8 cellular contexts compared by ENCODE assay signal in the genomic region with DNA sequence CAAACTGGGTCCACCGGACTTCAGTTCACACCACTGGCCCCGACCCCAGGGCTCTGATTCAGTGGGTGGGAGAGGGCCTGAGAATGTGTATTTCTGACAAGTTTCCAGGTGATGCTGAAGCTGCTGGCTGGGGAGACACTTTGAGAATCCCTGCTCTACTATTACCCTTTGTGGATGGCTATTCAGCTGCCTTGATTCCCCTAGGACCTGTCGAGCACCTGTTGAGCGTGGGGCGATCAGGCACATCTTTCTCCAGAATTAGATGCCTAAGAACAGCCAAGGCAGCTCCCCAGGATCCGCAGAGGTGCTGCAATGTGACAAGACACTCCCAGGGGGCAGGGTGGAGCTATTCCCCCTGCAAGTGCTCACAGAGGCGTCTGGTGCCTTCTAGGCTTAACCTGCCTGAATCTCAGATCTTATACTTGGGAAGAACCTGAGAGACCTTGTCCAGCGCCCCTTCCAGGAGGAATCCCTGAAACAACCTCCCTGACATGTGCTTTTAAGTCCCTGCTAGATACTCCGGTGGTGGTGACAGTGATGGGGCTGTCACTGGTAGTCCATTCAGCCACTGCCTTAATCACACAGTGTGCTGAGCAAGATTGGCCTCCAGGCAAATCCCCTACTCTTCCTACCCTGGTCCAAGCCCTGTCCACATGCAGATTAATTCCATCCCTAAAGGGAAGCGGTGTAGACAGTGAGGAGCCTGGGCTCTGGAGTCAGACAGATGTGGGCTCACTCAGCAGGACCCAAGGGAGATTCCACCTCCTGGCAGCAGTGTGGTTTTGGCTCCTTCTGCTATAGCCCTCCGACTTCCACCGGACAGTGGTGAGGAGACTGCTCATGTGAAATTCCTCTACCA. TPM values are rescaled to one million over a fixed set of nuclear protein-coding genes. Genes with fewer than 3 reads are reported as not detected.
A peak's percentile ranks its signal among the peaks of the same experiment; 100 is the strongest.
DNase-seq lines count a peak whose midpoint lies in the region; ATAC-seq and TF ChIP-seq lines count a peak whose summit lies in the region.

No MANE protein-coding gene starts in this region.

- CTCF ChIA-PET in naive thymus-derived CD4-positive, alpha-beta T cell (lab: Charles Lee): interaction anchor here (0.6 kb wide), 1 partner anchor 33 kb away, joined by 3 read pairs; no protein-coding TSS in a partner anchor
- CTCF ChIA-PET in CD8-positive, alpha-beta T cell (lab: Charles Lee): interaction anchor here (1.1 to 1.9 kb wide), 2 partner anchors 16 to 57 kb away, joined by 4 to 6 read pairs; no protein-coding TSS in a partner anchor

- no peaks in the 10 kb centered on the region for H3K27me3 ChIP-seq in naive thymus-derived CD4-positive, alpha-beta T cell (ENCODE audit: control insufficient read depth in 2 of 2, insufficient read depth in 2 of 2, low read length in 2 of 2)
- no peaks in the 10 kb centered on the region for H3K27me3 ChIP-seq in CD8-positive, alpha-beta T cell (ENCODE audit: insufficient read depth, low read length)

- peaks cover 0 to 9% (median 0%) of the 10 kb centered on the region in 5 donors for H3K27me3 Mint-ChIP-seq in naive thymus-derived CD4-positive, alpha-beta T cell
- H3K27me3 Mint-ChIP-seq in CD8-positive, alpha-beta T cell (ENCODE audit: low read depth): peaks cover 3% of the 10 kb centered on the region

- TF ChIP-seq CTCF in VCaP (conservative IDR thresholded peaks at IDR 0.05): peak; percentile 52
- TF ChIP-seq CTCF in CD8-positive, alpha-beta T cell (IDR thresholded peaks at IDR 0.05): no peak

- intact Hi-C loops in naive thymus-derived CD4-positive, alpha-beta T cell (cut with micrococcal nuclease): no loop called here
- intact Hi-C loops in CD8-positive, alpha-beta T cell (cut with DNase I, micrococcal nuclease): no loop called here

- no peak for ATAC-seq in naive thymus-derived CD4-positive, alpha-beta T cell
- no peak for ATAC-seq in CD8-positive, alpha-beta T cell
- ATAC-seq in HG02610 (IDR thresholded peaks at IDR 0.05; ENCODE audit: unreplicated experiment): no peak

- no peaks in the 10 kb centered on the region for H3K36me3 Mint-ChIP-seq in naive thymus-derived CD4-positive, alpha-beta T cell
- H3K36me3 Mint-ChIP-seq in CD8-positive, alpha-beta T cell: no peaks in the 10 kb centered on the region

- H3K4me1 Mint-ChIP-seq in naive thymus-derived CD4-positive, alpha-beta T cell: peaks cover 11 to 34% (median 28%) of the 10 kb centered on the region in 7 donors
- H3K4me1 Mint-ChIP-seq in CD8-positive, alpha-beta T cell (ENCODE audit: low read depth): peaks cover 24% of the 10 kb centered on the region

- peak overlapping the region in 5 of 9 donors; percentile 8 to 47 (median 38) for H3K27ac Mint-ChIP-seq in naive thymus-derived CD4-positive, alpha-beta T cell
- no peak overlapping the region for H3K27ac Mint-ChIP-seq in CD8-positive, alpha-beta T cell

- H3K4me3 ChIP-seq in naive thymus-derived CD4-positive, alpha-beta T cell (ENCODE audit: low read length): no peak overlapping the region
- no peak overlapping the region for H3K4me3 ChIP-seq in CD8-positive, alpha-beta T cell (ENCODE audit: low read depth, low read length)

- no peaks in the 10 kb centered on the region for H3K9me3 ChIP-seq in naive thymus-derived CD4-positive, alpha-beta T cell (ENCODE audit: control insufficient read depth in 2 of 3, low read length in 3 of 3)
- no peaks in the 10 kb centered on the region for H3K9me3 ChIP-seq in CD8-positive, alpha-beta T cell (ENCODE audit: low read length)

- peaks cover 4 to 22% of the 10 kb centered on the region in 2 donors for H3K4me1 ChIP-seq in naive thymus-derived CD4-positive, alpha-beta T cell (ENCODE audit: control insufficient read depth in 2 of 2, insufficient read depth in 2 of 2, low read length in 2 of 2)
- H3K4me1 ChIP-seq in CD8-positive, alpha-beta T cell (ENCODE audit: insufficient read depth, low read length): peaks cover 23% of the 10 kb centered on the region

- in situ Hi-C loops in KBM-7 (cut with MboI; ENCODE audit: low pct_unique_long_range_greater_than_20kb, low sequenced_read_pairs): no loop called here

- H3K4me3 Mint-ChIP-seq in naive thymus-derived CD4-positive, alpha-beta T cell: no peak overlapping the region
- no peak overlapping the region for H3K4me3 Mint-ChIP-seq in CD8-positive, alpha-beta T cell

- no peaks in the 10 kb centered on the region for H3K36me3 ChIP-seq in naive thymus-derived CD4-positive, alpha-beta T cell (ENCODE audit: control insufficient read depth in 2 of 3, insufficient read depth in 3 of 3, low read length in 3 of 3)
- H3K36me3 ChIP-seq in CD8-positive, alpha-beta T cell (ENCODE audit: insufficient read depth, low read length): no peaks in the 10 kb centered on the region

- POLR2A ChIA-PET in naive thymus-derived CD4-positive, alpha-beta T cell (lab: Charles Lee): no interaction called here
- POLR2A ChIA-PET in CD8-positive, alpha-beta T cell (lab: Charles Lee): interaction anchor here (0.5 kb wide), 1 partner anchor 1991 kb away, joined by 3 read pairs; no protein-coding TSS in a partner anchor

- DNase-seq in NCI-H1092 treated with DMSO at 0.1 percent for 48 hours (lab: John Stamatoyannopoulos, UW) (peak; percentile 22), NCI-H1092 (lab: John Stamatoyannopoulos, UW) (no peak), KBM-7 (peak; percentile 30)
- DNase-seq in naive thymus-derived CD4-positive, alpha-beta T cell: no peak
- DNase-seq in activated effector memory CD4-positive, alpha-beta T cell treated with Interleukin-2 at 50 U/mL for 16 hours: no peak
- DNase-seq in CD8-positive, alpha-beta T cell: no peak

- H3K9me3 Mint-ChIP-seq in naive thymus-derived CD4-positive, alpha-beta T cell: no peaks in the 10 kb centered on the region
- H3K9me3 Mint-ChIP-seq in CD8-positive, alpha-beta T cell: no peaks in the 10 kb centered on the region

- H3K27ac ChIP-seq in VCaP: no peak overlapping the region
- H3K27ac ChIP-seq in naive thymus-derived CD4-positive, alpha-beta T cell (ENCODE audit: low read depth, low read length): no peak overlapping the region
- H3K27ac ChIP-seq in CD8-positive, alpha-beta T cell (ENCODE audit: low read depth, low read length): no peak overlapping the region

RNA-seq across cellular contexts. Expression of a gene that starts 43.4 kb away (rescaled TPM):
- 10 to 100 TPM in 1 of 5 experiments, under 1 TPM in 3, not detected in 1; 0.16 to 14.8 (median 0.71) TPM for total RNA-seq in naive thymus-derived CD4-positive, alpha-beta T cell
- polyA plus RNA-seq in naive thymus-derived CD4-positive, alpha-beta T cell: under 1 TPM in 1 of 2 donors, not detected in 1; 0.22 TPM
- under 1 TPM; 0.41 to 0.47 TPM for total RNA-seq in CD8-positive, alpha-beta T cell

Comparison
In these comparisons a context has a peak if more than half of its experiments do, and no peak if none do; other contexts are left out.
1. DNase-seq: peak in NCI-H1092 treated with DMSO at 0.1 percent for 48 hours (single experiment) and KBM-7 (single experiment); none in NCI-H1092 (single experiment), naive thymus-derived CD4-positive, alpha-beta T cell (0 of 9), activated effector memory CD4-positive, alpha-beta T cell treated with Interleukin-2 at 50 U/mL for 16 hours (single experiment) and CD8-positive, alpha-beta T cell (0 of 7).